13 cellular contexts compared by ENCODE assay signal in the genomic region with DNA sequence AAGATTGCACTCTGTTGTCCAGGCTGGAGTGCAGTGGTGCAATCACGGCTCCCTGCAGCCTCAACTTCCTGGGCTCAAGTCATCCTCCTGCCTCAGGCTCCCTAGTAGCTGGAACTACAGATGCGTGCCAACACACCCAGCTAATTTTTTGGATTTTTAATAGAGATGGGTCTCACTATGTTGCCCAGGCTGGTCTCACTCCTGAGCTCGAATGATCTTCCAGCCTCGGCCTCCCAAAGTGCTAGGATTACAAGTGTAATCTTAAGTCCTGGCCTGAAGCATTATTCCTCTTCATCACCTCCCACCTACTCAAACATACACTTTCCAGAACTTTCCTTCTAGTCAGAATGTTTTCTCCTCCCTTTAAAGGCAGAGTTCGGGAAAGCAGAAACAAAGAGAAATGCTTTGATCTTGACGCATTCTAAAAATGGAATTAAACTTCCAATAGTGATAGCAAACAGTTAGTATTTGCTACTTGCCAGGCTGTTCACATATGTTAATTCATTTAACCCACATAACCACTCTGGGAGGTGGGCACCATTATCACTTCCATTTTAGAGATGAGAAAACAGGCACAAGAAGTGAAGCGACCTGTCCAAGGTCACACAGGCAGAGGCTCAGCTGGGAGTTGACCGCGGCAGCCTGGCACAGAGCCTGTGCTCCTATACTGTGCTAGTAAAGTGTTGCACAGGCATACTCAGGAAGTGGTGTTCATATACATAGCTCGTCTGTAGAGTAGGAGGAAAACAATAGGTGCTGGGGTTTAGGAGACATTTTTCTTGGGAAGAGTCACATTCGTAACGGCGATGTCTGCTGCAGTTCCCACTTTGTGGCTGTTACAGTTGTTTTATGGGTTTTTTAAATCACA. TPM values are rescaled to one million over a fixed set of nuclear protein-coding genes. Genes with fewer than 3 reads are reported as not detected.
DNase-seq lines count a peak whose midpoint lies in the region; ATAC-seq, FAIRE-seq and TF ChIP-seq lines count a peak whose summit lies in the region.
"Had no signal": no experiment of that assay in that cellular context is flagged by ENCODE, and none has a peak within 500 bp of the region (broad histone marks: within the 10 kb centered on the region; RNA-seq: fewer than 3 reads in every experiment).

No MANE protein-coding gene starts in this region.

- no peaks in the 10 kb centered on the region for H3K36me3 ChIP-seq in OCI-LY7 (ENCODE audit: insufficient read depth, low read length)

- peak overlapping the region; percentile 15; the same call in 1 of the 2 replicates for H3K4me2 ChIP-seq in OCI-LY7 (ENCODE audit: low read length)

- no peak for ATAC-seq in HG03442 (IDR thresholded peaks at IDR 0.05; ENCODE audit: unreplicated experiment)

- H3K27ac ChIP-seq in OCI-LY7 (ENCODE audit: low read depth, low read length, poor library complexity, severe bottlenecking) (no peak overlapping the region), cingulate gyrus (ENCODE audit: low read depth, low read length) (peak overlapping the region; percentile 39)

- no peaks in the 10 kb centered on the region for H3K36me3 Mint-ChIP-seq in progenitor cell of endocrine pancreas (ENCODE audit: insufficient read depth)

- H3K27ac Mint-ChIP-seq in progenitor cell of endocrine pancreas = peak overlapping the region; percentile 56

- no peak overlapping the region for H3K4me3 ChIP-seq in OCI-LY7 (ENCODE audit: low read depth, low read length, poor library complexity, severe bottlenecking)
- H3K4me3 ChIP-seq: skin epidermis had no signal

- peaks cover 8% of the 10 kb centered on the region for H3K27me3 Mint-ChIP-seq in progenitor cell of endocrine pancreas
- H3K27me3 Mint-ChIP-seq: central memory CD8-positive, alpha-beta T cell had no signal

- no peaks in the 10 kb centered on the region for H3K79me2 ChIP-seq in OCI-LY7 (ENCODE audit: insufficient read depth, low read depth, low read length)

- H3K9me3 Mint-ChIP-seq in progenitor cell of endocrine pancreas (ENCODE audit: low read depth) = no peaks in the 10 kb centered on the region
- H3K9me3 Mint-ChIP-seq: central memory CD8-positive, alpha-beta T cell had no signal

- no peaks in the 10 kb centered on the region for H3K9me3 ChIP-seq in OCI-LY7 (ENCODE audit: low read length)

- intact Hi-C loops in OCI-LY7 (cut with micrococcal nuclease; ENCODE audit: unreplicated experiment) = no loop called here

- TF ChIP-seq CTCF in OCI-LY7 (conservative IDR thresholded peaks at IDR 0.05; ENCODE audit: low read length) (no peak), progenitor cell of endocrine pancreas (IDR thresholded peaks at IDR 0.05; ENCODE audit: unreplicated experiment) (no peak)

- peak overlapping the region; percentile 81 for H2AFZ ChIP-seq in OCI-LY7 (ENCODE audit: low read length)

- POLR2A ChIA-PET in OCI-LY7 (lab: Charles Lee) = interaction anchor here (1.0 to 1.5 kb wide), 4 partner anchors 16 to 58 kb away, joined by 3 to 8 read pairs (median 3); no protein-coding TSS in a partner anchor

- no TSS peak for BruUV-seq in OCI-LY7 (replicated peaks; lab: Mats Ljungman, UMichigan)

- H3K4me1 Mint-ChIP-seq in progenitor cell of endocrine pancreas (ENCODE audit: low read depth) = peaks cover 22% of the 10 kb centered on the region

- H4K20me1 ChIP-seq in OCI-LY7 (ENCODE audit: insufficient read depth, low read length) = no peaks in the 10 kb centered on the region

- no peaks in the 10 kb centered on the region for H3K9me2 ChIP-seq in OCI-LY7 (ENCODE audit: insufficient read depth, low read length)

- FAIRE-seq in GM12892 (lab: Jason Lieb, UNC) = peak; percentile 5

- H3K4me1 ChIP-seq in OCI-LY7 (ENCODE audit: insufficient read depth, low read length, poor library complexity, severe bottlenecking) = peaks cover 54% of the 10 kb centered on the region

- CTCF ChIA-PET in OCI-LY7 (lab: Charles Lee; ENCODE audit: unreplicated experiment) = no interaction called here

- no peak for TF ChIP-seq POLR2A in GM12892 (IDR thresholded peaks at IDR 0.05; ENCODE audit: low read depth, low read length)

- DNase-seq in GM12892 (ENCODE audit: insufficient read length) (no peak), OCI-LY7 (ENCODE audit: low spot score) (no peak), progenitor cell of endocrine pancreas (ENCODE audit: low spot score, unreplicated experiment) (no peak), OCI-M1 (lab: John Stamatoyannopoulos, UW) (no peak), putamen (ENCODE audit: low spot score) (no peak)
- DNase-seq: DMS153, NCI-H526 treated with DMSO at 0.1 percent for 48 hours had no signal

- H3K4me3 Mint-ChIP-seq in progenitor cell of endocrine pancreas (ENCODE audit: low read depth) = no peak overlapping the region

RNA-seq across cellular contexts. Expression of a gene that starts 24.6 kb away (rescaled TPM):
- polyA plus RNA-seq in GM12892 (2012; ENCODE audit: missing spikeins) = not detected
- total RNA-seq in OCI-LY7 (2014; rRNA removed; shearing (Covaris generic)) = not detected in 2 replicates
- total RNA-seq in OCI-LY7 (2022) (not detected in 2 replicates), progenitor cell of endocrine pancreas (not detected in 2 replicates)
- total RNA-seq: M059J; T-helper 1 cell treated with Interleukin-12 subunit alpha and Interleukin-12 subunit beta and Interleukin-4 antibody, amounts not matched to agents 30 ng/mL and 1 ng/mL, for 36 hours had no signal
